Comparison of ENCODE assay signal across 8 cellular contexts in the genomic region with DNA sequence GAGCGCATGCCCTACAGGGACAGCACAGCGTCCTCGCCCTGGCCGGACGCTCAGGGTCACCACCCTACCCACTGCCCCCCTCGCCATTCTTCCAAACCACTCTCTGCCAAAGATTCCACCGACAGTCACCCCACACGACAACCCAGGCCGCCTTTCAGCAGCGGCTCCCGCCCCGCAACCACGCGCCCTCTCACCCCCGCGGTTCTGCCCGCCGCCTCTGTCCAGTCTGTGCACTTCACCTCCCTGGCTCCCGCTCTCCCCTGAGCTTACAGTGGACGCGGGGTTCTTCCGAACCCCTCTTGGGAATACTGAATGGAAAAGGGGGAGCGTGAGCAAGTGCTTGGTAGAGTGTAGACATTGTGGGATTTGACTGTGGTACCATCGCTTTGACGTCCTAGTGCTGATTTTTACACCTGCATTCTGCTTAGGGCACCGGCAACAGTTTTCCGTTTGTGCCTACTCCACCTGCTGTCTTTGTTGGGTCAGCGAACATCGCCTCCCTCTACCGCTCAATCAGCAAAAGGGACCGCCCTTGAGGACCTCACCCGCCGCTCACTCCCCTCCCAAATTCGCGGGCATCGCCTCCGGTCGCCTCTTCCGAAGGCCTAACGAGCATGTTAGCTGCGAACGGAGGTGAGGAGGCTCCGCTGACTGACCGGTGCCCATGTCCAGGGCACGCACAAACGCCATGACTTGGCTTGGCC.
A peak's percentile ranks its signal among the peaks of the same experiment; 100 is the strongest.
DNase-seq lines count a peak whose midpoint lies in the region; ATAC-seq and TF ChIP-seq lines count a peak whose summit lies in the region.
"Not testable (repeated sequence)": the region's sequence is repeated elsewhere in the genome, so short reads cannot be mapped to it uniquely, and the experiment has no call there.

No MANE protein-coding gene starts in this region.

- H3K27ac Mint-ChIP-seq in CD14-positive monocyte; IgD-negative memory B cell; activated naive CD4-positive, alpha-beta T cell treated with anti-CD3 and anti-CD28 coated beads for 36 hours; central memory CD8-positive, alpha-beta T cell (ENCODE audit: low read depth); natural killer cell treated with Interleukin-12 subunit alpha and Interleukin-12 subunit beta and Interleukin-15 and Interleukin-18, amount 100 ng/mL, for 72 hours; stimulated activated memory B cell treated with anti-CD40 and anti-IgM and Interleukin-4, amounts not matched to agents 10 μg/mL and 1 μg/mL and 100 μg/mL, for 72 hours: not testable (repeated sequence)

- not testable (repeated sequence) for DNase-seq in CD14-positive monocyte (ENCODE audit: low spot score); central memory CD8-positive, alpha-beta T cell (ENCODE audit: low spot score in 2 of 2); natural killer cell treated with Interleukin-12 subunit alpha and Interleukin-12 subunit beta and Interleukin-15 and Interleukin-18, amount 100 ng/mL, for 72 hours (ENCODE audit: low spot score)
- peak; percentile 3 for DNase-seq in activated CD4-positive, alpha-beta T cell treated with anti-CD3 and anti-CD28 coated beads, Interleukin-2, amount 50 U/mL, for 1 hour
- DNase-seq in activated naive CD4-positive, alpha-beta T cell treated with anti-CD3 and anti-CD28 coated beads for 36 hours = peak; percentile 9
- DNase-seq in heart left ventricle = peak in 1 of 5 donors; percentile 17

- H3K36me3 Mint-ChIP-seq in CD14-positive monocyte; IgD-negative memory B cell; activated naive CD4-positive, alpha-beta T cell treated with anti-CD3 and anti-CD28 coated beads for 36 hours (ENCODE audit: low read depth); central memory CD8-positive, alpha-beta T cell (ENCODE audit: insufficient read depth); natural killer cell treated with Interleukin-12 subunit alpha and Interleukin-12 subunit beta and Interleukin-15 and Interleukin-18, amount 100 ng/mL, for 72 hours; stimulated activated memory B cell treated with anti-CD40 and anti-IgM and Interleukin-4, amounts not matched to agents 10 μg/mL and 1 μg/mL and 100 μg/mL, for 72 hours: not testable (repeated sequence)

- ATAC-seq in central memory CD8-positive, alpha-beta T cell (replicated peaks; ENCODE audit: extremely low read depth, poor library complexity, severe bottlenecking); heart left ventricle; natural killer cell treated with Interleukin-12 subunit alpha and Interleukin-12 subunit beta and Interleukin-15 and Interleukin-18, amount 100 ng/mL, for 72 hours; stimulated activated memory B cell treated with anti-CD40 and anti-IgM and Interleukin-4, amounts not matched to agents 10 μg/mL and 1 μg/mL and 100 μg/mL, for 72 hours: not testable (repeated sequence)

- H3K4me1 Mint-ChIP-seq in CD14-positive monocyte = peaks cover 18% of the 10 kb centered on the region
- H3K4me1 Mint-ChIP-seq in IgD-negative memory B cell = peaks cover 4 to 11% (median 5%) of the 10 kb centered on the region in 3 donors
- not testable (repeated sequence) for H3K4me1 Mint-ChIP-seq in activated naive CD4-positive, alpha-beta T cell treated with anti-CD3 and anti-CD28 coated beads for 36 hours (ENCODE audit: low read depth)
- H3K4me1 Mint-ChIP-seq in central memory CD8-positive, alpha-beta T cell = peaks cover 18% of the 10 kb centered on the region
- peaks cover 13 to 14% of the 10 kb centered on the region in 2 donors for H3K4me1 Mint-ChIP-seq in natural killer cell treated with Interleukin-12 subunit alpha and Interleukin-12 subunit beta and Interleukin-15 and Interleukin-18, amount 100 ng/mL, for 72 hours (ENCODE audit: low read depth in 2 of 2)
- peaks cover 16% of the 10 kb centered on the region for H3K4me1 Mint-ChIP-seq in stimulated activated memory B cell treated with anti-CD40 and anti-IgM and Interleukin-4, amounts not matched to agents 10 μg/mL and 1 μg/mL and 100 μg/mL, for 72 hours

- peaks cover 3 to 29% (median 6%) of the 10 kb centered on the region in 9 donors for H3K27me3 ChIP-seq in heart left ventricle

- peaks cover 25 to 29% (median 27%) of the 10 kb centered on the region in 3 donors for H3K27me3 Mint-ChIP-seq in CD14-positive monocyte (ENCODE audit: low read depth in 3 of 3)
- H3K27me3 Mint-ChIP-seq in IgD-negative memory B cell = peaks cover 12% of the 10 kb centered on the region
- not testable (repeated sequence) for H3K27me3 Mint-ChIP-seq in activated naive CD4-positive, alpha-beta T cell treated with anti-CD3 and anti-CD28 coated beads for 36 hours (ENCODE audit: low read depth)
- peaks cover 13% of the 10 kb centered on the region for H3K27me3 Mint-ChIP-seq in central memory CD8-positive, alpha-beta T cell
- peaks cover 8 to 13% of the 10 kb centered on the region in 2 donors for H3K27me3 Mint-ChIP-seq in natural killer cell treated with Interleukin-12 subunit alpha and Interleukin-12 subunit beta and Interleukin-15 and Interleukin-18, amount 100 ng/mL, for 72 hours
- H3K27me3 Mint-ChIP-seq in stimulated activated memory B cell treated with anti-CD40 and anti-IgM and Interleukin-4, amounts not matched to agents 10 μg/mL and 1 μg/mL and 100 μg/mL, for 72 hours = peaks cover 19% of the 10 kb centered on the region

- 4 to 9% (median 5%) methylated on average over 38 to 44 of the region's 46 CpGs for WGBS in heart left ventricle, 4 donors

- intact Hi-C loops in CD14-positive monocyte (cut with micrococcal nuclease); activated naive CD4-positive, alpha-beta T cell treated with anti-CD3 and anti-CD28 coated beads for 36 hours (cut with micrococcal nuclease); heart left ventricle (cut with DNase I): not testable (repeated sequence)

- not testable (repeated sequence) for TF ChIP-seq POLR2A in heart left ventricle (IDR thresholded peaks at IDR 0.05)

- not testable (repeated sequence) for H3K9me3 Mint-ChIP-seq in CD14-positive monocyte; IgD-negative memory B cell; activated naive CD4-positive, alpha-beta T cell treated with anti-CD3 and anti-CD28 coated beads for 36 hours; central memory CD8-positive, alpha-beta T cell; natural killer cell treated with Interleukin-12 subunit alpha and Interleukin-12 subunit beta and Interleukin-15 and Interleukin-18, amount 100 ng/mL, for 72 hours; stimulated activated memory B cell treated with anti-CD40 and anti-IgM and Interleukin-4, amounts not matched to agents 10 μg/mL and 1 μg/mL and 100 μg/mL, for 72 hours

- peak overlapping the region in 7 of 12 donors; percentile 10 to 35 (median 15) for H3K4me3 ChIP-seq in heart left ventricle

- H3K4me1 ChIP-seq in heart left ventricle = not testable (repeated sequence)

- not testable (repeated sequence) for H3K27ac ChIP-seq in heart left ventricle

- H3K36me3 ChIP-seq in heart left ventricle = not testable (repeated sequence)

- TF ChIP-seq CTCF in CD14-positive monocyte (IDR thresholded peaks at IDR 0.05); heart left ventricle (IDR thresholded peaks at IDR 0.05): not testable (repeated sequence)

- CTCF ChIA-PET in activated naive CD4-positive, alpha-beta T cell treated with anti-CD3 and anti-CD28 coated beads for 36 hours (lab: Charles Lee) = not testable (repeated sequence)

- H3K9me3 ChIP-seq in heart left ventricle = not testable (repeated sequence)

- H3K4me3 Mint-ChIP-seq in CD14-positive monocyte = peak overlapping the region; percentile 81 to 93
- H3K4me3 Mint-ChIP-seq in IgD-negative memory B cell = peak overlapping the region; percentile 79 to 94 (median 88)
- peak overlapping the region; percentile 74 for H3K4me3 Mint-ChIP-seq in activated naive CD4-positive, alpha-beta T cell treated with anti-CD3 and anti-CD28 coated beads for 36 hours
- H3K4me3 Mint-ChIP-seq in central memory CD8-positive, alpha-beta T cell = peak overlapping the region; percentile 78
- H3K4me3 Mint-ChIP-seq in natural killer cell treated with Interleukin-12 subunit alpha and Interleukin-12 subunit beta and Interleukin-15 and Interleukin-18, amount 100 ng/mL, for 72 hours = peak overlapping the region; percentile 61
- H3K4me3 Mint-ChIP-seq in stimulated activated memory B cell treated with anti-CD40 and anti-IgM and Interleukin-4, amounts not matched to agents 10 μg/mL and 1 μg/mL and 100 μg/mL, for 72 hours = peak overlapping the region; percentile 68
